24 cellular contexts compared by ENCODE assay signal in the genomic region with DNA sequence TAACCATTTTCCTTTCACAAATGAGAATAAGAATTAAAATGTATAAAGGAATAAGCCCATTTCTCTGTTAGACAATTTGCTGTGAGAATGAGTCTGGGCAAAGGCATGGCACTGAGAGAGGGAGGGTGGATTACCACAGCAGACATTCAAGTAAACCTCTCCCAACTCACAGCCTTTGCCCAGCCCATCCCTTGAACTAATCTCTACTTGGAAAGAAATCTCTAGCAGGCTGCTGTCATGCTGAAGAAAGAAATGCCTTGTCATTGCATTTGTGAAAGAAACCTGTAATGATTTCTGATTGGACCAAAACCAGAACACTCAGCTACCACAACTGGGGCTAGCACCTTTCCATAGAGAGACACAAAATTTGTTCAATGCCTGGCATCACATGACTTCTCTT. TPM values are rescaled to one million over a fixed set of nuclear protein-coding genes. Genes with fewer than 3 reads are reported as not detected.
A peak's percentile ranks its signal among the peaks of the same experiment; 100 is the strongest.
DNase-seq lines count a peak whose midpoint lies in the region; ATAC-seq and TF ChIP-seq lines count a peak whose summit lies in the region.
"Had no signal": no experiment of that assay in that cellular context is flagged by ENCODE, and none has a peak within 500 bp of the region (broad histone marks: within the 10 kb centered on the region; RNA-seq: fewer than 3 reads in every experiment).

No MANE protein-coding gene starts in this region.

- H3K9ac ChIP-seq in GM23248, result no peak overlapping the region
- H3K9ac ChIP-seq: BLaER1, KMS-11 had no signal

- TF ChIP-seq POLR2A in uterus (IDR thresholded peaks at IDR 0.05) (no peak), breast epithelium (IDR thresholded peaks at IDR 0.05) (no peak)

- no peaks in the 10 kb centered on the region for H3K79me2 ChIP-seq in GM23248 (ENCODE audit: insufficient read depth)

- intact Hi-C loops in uterus (cut with DNase I; ENCODE audit: low total_unique reads), result no loop called here
- intact Hi-C loops in breast epithelium (cut with DNase I; ENCODE audit: low total_unique reads), result no loop called here

- no peaks in the 10 kb centered on the region for H4K20me1 ChIP-seq in GM23248 (ENCODE audit: insufficient read depth)
- H4K20me1 ChIP-seq: BLaER1 had no signal

- ATAC-seq in omental fat pad (ENCODE audit: low FRiP score), result peak; percentile 40
- ATAC-seq: GM12878 had no signal

- H3K36me3 ChIP-seq in GM23248 (ENCODE audit: low read depth) (no peaks in the 10 kb centered on the region), WERI-Rb-1 (no peaks in the 10 kb centered on the region), esophagus (ENCODE audit: control insufficient read depth in 2 of 2, insufficient read depth in 2 of 2, low read length in 1 of 2) (no peaks in the 10 kb centered on the region), uterus (no peaks in the 10 kb centered on the region), breast epithelium (no peaks in the 10 kb centered on the region)
- H3K36me3 ChIP-seq: BLaER1 had no signal

- no peak overlapping the region for H3K4me2 ChIP-seq in GM23248 (ENCODE audit: unreplicated experiment)
- H3K4me2 ChIP-seq: BLaER1, KMS-11 had no signal

- H3F3A ChIP-seq in GM23248 (ENCODE audit: insufficient read depth), result peaks cover 29% of the 10 kb centered on the region

- H3K27ac ChIP-seq in GM23248, result no peak overlapping the region
- no peak overlapping the region for H3K27ac ChIP-seq in WERI-Rb-1
- H3K27ac ChIP-seq in esophagus (ENCODE audit: low read depth in 2 of 2, low read length in 1 of 2), result peak overlapping the region; percentile 71 to 82
- H3K27ac ChIP-seq in uterus, result no peak overlapping the region
- no peak overlapping the region for H3K27ac ChIP-seq in breast epithelium
- H3K27ac ChIP-seq: 22Rv1, BLaER1, KMS-11, SK-N-MC had no signal

- H3K9me2 ChIP-seq in GM23248 (ENCODE audit: insufficient read depth), result no peaks in the 10 kb centered on the region

- no peaks in the 10 kb centered on the region for H3K27me3 ChIP-seq in GM23248 (replicated peaks; ENCODE audit: insufficient read depth)
- no peaks in the 10 kb centered on the region for H3K27me3 ChIP-seq in WERI-Rb-1 (ENCODE audit: insufficient read depth, low read depth, severe bottlenecking)
- no peaks in the 10 kb centered on the region for H3K27me3 ChIP-seq in esophagus (ENCODE audit: control insufficient read depth in 1 of 2, insufficient read depth in 2 of 2, low read length in 2 of 2)
- no peaks in the 10 kb centered on the region for H3K27me3 ChIP-seq in uterus
- no peaks in the 10 kb centered on the region for H3K27me3 ChIP-seq in breast epithelium
- H3K27me3 ChIP-seq: BLaER1 had no signal

- no peak for TF ChIP-seq CTCF in WERI-Rb-1 (IDR thresholded peaks at IDR 0.05; ENCODE audit: low read depth, low read length)
- TF ChIP-seq CTCF in omental fat pad (IDR thresholded peaks at IDR 0.05), result no peak
- TF ChIP-seq CTCF in uterus (IDR thresholded peaks at IDR 0.05), result no peak
- TF ChIP-seq CTCF in breast epithelium (IDR thresholded peaks at IDR 0.05), result no peak

- H3K9me3 ChIP-seq in GM23248 (ENCODE audit: low read depth) (no peaks in the 10 kb centered on the region), WERI-Rb-1 (ENCODE audit: severe bottlenecking) (no peaks in the 10 kb centered on the region), esophagus (ENCODE audit: control insufficient read depth in 2 of 2, insufficient read depth in 1 of 2, low read depth in 1 of 2, low read length in 1 of 2) (no peaks in the 10 kb centered on the region), uterus (no peaks in the 10 kb centered on the region), breast epithelium (no peaks in the 10 kb centered on the region)
- H3K9me3 ChIP-seq: BLaER1, Caco-2 had no signal

- H3K4me3 ChIP-seq in GM23248 (no peak overlapping the region), WERI-Rb-1 (ENCODE audit: low read depth, low read length) (no peak overlapping the region), esophagus (ENCODE audit: low read depth in 1 of 2, low read length in 2 of 2) (no peak overlapping the region), uterus (no peak overlapping the region), breast epithelium (no peak overlapping the region)
- H3K4me3 ChIP-seq: BLaER1, GM12878, SK-N-MC had no signal

- no peak overlapping the region for H2AFZ ChIP-seq in GM23248

- in situ Hi-C loops in GM23248 (cut with MboI), result no loop called here

- peaks cover 43% of the 10 kb centered on the region for H3K4me1 ChIP-seq in GM23248 (ENCODE audit: insufficient read depth)
- peaks cover 0 to 4% of the 10 kb centered on the region in 2 donors for H3K4me1 ChIP-seq in esophagus (ENCODE audit: control insufficient read depth in 2 of 2, insufficient read depth in 2 of 2, low read length in 1 of 2)
- H3K4me1 ChIP-seq in uterus, result no peaks in the 10 kb centered on the region
- H3K4me1 ChIP-seq in breast epithelium, result no peaks in the 10 kb centered on the region
- H3K4me1 ChIP-seq: BLaER1, Caco-2 had no signal

- DNase-seq in GM23248 (peak; percentile 13), WERI-Rb-1 (peak; percentile 12), omental fat pad (ENCODE audit: low spot score) (no peak), SK-N-DZ (ENCODE audit: low spot score) (no peak), SW480 (ENCODE audit: low spot score) (no peak), uterus (no peak), breast epithelium (ENCODE audit: low spot score in 2 of 2) (no peak)
- DNase-seq: ACHN; Caco-2; CD4-positive, alpha-beta T cell; DMS 273 treated with DMSO at 0.1 percent for 48 hours; DMS79 treated with DMSO at 0.1 percent for 48 hours; HCEC 1CT; NCI-H1105; NCI-H2029 treated with DMSO at 0.1 percent for 48 hours; NCI-H524 treated with DMSO at 0.1 percent for 48 hours; NCI-H82; Right ventricle myocardium superior had no signal

RNA-seq across cellular contexts. Expression of a gene that starts 39.2 kb away (rescaled TPM):
- 25.2 and 34.9 TPM in 2 replicates for total RNA-seq in GM23248 (2014; rRNA removed; shearing (Covaris generic))
- 16.1 and 18.0 TPM in 2 replicates for polyA plus RNA-seq in GM23248 (2016; fragmentation: Nextera tagmentation; extraction: Ambion mirVana)
- polyA plus RNA-seq in esophagus, result 1 to 10 TPM; 2.8 to 9.0 TPM
- 10 to 100 TPM in 2 of 4 donors, 1 to 10 TPM in 2; 6.3 to 25.5 (median 13.4) TPM for total RNA-seq in omental fat pad
- not detected in 2 replicates for polyA plus RNA-seq in SK-N-DZ (2014; cell fraction: cytosol; rRNA removed)
- not detected in 2 replicates for polyA plus RNA-seq in SK-N-DZ (2014; cell fraction: nucleus; rRNA removed)
- under 1 TPM in 2 of 4 donors, not detected in 2; 0.24 to 0.48 TPM for total RNA-seq in uterus
- total RNA-seq in breast epithelium, result 1 to 10 TPM in 2 of 3 donors, under 1 TPM in 1; 0.16 to 6.0 (median 2.0) TPM
- total RNA-seq: Caco-2, GM12878 had no signal
- polyA plus RNA-seq: GM12878 had no signal

Comparison
In these comparisons a context has a peak if more than half of its experiments do, and no peak if none do; other contexts are left out.
1. DNase-seq: peak in GM23248 (single experiment) and WERI-Rb-1 (single experiment); none in omental fat pad (single experiment), SK-N-DZ (single experiment), SW480 (single experiment), uterus (0 of 2) and breast epithelium (0 of 2).
2. H3K27ac ChIP-seq: peak in esophagus (2 of 2); none in GM23248 (single experiment), WERI-Rb-1 (single experiment), uterus (0 of 2) and breast epithelium (0 of 2).